ENCODE assay signal across 1 cellular context in the genomic region with DNA sequence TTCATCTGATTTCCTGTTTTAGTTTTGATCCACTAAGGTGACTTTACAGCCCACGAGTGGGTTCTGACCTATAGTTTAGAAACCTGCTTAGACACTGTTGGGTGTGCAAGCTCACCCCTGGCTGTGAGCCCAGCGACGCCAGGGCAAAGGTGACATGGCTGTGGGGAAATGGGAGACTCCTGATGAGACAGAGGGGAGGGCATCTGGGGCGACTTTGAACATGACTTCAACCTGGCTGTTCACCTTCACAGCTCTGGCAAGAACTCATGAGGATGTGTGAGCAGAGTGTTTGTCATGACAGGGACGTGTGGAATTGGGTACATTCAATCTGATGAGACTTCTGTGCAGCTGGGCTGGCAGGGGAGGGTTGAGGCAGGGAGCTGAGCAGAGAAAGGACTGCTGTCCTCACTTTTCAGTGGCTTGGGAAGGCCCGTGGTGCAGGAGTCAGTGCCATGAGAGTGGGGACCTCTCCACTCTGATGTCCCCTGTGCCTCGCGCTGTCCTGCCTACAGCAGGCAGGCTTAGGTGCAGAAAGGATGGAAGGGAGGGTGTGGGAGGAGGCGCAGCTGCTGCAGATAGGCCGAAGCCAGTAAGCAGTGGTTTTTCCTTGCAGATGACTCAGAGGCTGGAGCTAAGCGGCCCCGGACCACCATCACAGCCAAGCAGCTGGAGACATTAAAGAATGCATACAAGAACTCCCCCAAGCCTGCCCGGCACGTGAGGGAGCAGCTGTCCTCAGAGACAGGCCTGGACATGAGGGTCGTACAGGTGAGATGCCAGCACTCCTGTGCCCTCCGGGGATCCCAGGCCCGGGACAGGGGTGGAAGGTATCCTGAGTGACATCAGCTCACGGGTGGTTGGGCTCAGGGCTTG.
A peak's percentile ranks its signal among the peaks of the same experiment; 100 is the strongest.
TF ChIP-seq lines count a peak whose summit lies in the region.

No MANE protein-coding gene starts in this region.

TF ChIP-seq in K562, 482 proteins besides CTCF, POLR2A, EP300 and RAD21 (continued from another document and continues in another):
- TF ChIP-seq, protein P1, sequence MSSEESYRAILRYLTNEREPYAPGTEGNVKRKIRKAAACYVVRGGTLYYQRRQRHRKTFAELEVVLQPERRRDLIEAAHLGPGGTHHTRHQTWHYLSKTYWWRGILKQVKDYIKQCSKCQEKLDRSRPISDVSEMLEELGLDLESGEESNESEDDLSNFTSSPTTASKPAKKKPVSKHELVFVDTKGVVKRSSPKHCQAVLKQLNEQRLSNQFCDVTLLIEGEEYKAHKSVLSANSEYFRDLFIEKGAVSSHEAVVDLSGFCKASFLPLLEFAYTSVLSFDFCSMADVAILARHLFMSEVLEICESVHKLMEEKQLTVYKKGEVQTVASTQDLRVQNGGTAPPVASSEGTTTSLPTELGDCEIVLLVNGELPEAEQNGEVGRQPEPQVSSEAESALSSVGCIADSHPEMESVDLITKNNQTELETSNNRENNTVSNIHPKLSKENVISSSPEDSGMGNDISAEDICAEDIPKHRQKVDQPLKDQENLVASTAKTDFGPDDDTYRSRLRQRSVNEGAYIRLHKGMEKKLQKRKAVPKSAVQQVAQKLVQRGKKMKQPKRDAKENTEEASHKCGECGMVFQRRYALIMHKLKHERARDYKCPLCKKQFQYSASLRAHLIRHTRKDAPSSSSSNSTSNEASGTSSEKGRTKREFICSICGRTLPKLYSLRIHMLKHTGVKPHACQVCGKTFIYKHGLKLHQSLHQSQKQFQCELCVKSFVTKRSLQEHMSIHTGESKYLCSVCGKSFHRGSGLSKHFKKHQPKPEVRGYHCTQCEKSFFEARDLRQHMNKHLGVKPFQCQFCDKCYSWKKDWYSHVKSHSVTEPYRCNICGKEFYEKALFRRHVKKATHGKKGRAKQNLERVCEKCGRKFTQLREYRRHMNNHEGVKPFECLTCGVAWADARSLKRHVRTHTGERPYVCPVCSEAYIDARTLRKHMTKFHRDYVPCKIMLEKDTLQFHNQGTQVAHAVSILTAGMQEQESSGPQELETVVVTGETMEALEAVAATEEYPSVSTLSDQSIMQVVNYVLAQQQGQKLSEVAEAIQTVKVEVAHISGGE (CRISPR knock-in tag; IDR thresholded peaks at IDR 0.05), result no peak
- TF ChIP-seq ZEB2 (IDR thresholded peaks at IDR 0.05) (0 out of 2 replicates have a peak, but pooled peaks have one; percentile 20), ZKSCAN1 (IDR thresholded peaks at IDR 0.05; ENCODE audit: low read depth, low read length) (peak; percentile 20; the same call in 1 of the 2 replicates), TOE1 (IDR thresholded peaks at IDR 0.05; ENCODE audit: borderline replicate concordance) (no peak), TOE1 (CRISPR knock-in tag; IDR thresholded peaks at IDR 0.05; ENCODE audit: borderline replicate concordance, low read depth) (0 out of 2 replicates have a peak, but pooled peaks have one; percentile 80), CBX3 (IDR thresholded peaks at IDR 0.05; ENCODE audit: borderline replicate concordance in 1 of 2, low read length in 2 of 2) (0 out of 3 replicates have a peak, but pooled peaks of 1 of the 2 experiments have one; percentile 15), ZNF165 (CRISPR knock-in tag; IDR thresholded peaks at IDR 0.05; ENCODE audit: borderline replicate concordance) (no peak), ZKSCAN8 (CRISPR knock-in tag; IDR thresholded peaks at IDR 0.05) (no peak), ZFP30 (CRISPR knock-in tag; IDR thresholded peaks at IDR 0.05; ENCODE audit: borderline replicate concordance) (no peak), STAG1 (CRISPR knock-in tag; IDR thresholded peaks at IDR 0.05; ENCODE audit: borderline replicate concordance) (0 out of 2 replicates have a peak, but pooled peaks have one; percentile 25), SMAD1 (IDR thresholded peaks at IDR 0.05; ENCODE audit: low read depth, low read length, partially characterized antibody) (no peak), RBM25 (IDR thresholded peaks at IDR 0.05; ENCODE audit: low read depth, low read length, severe bottlenecking) (no peak), TEAD4 (IDR thresholded peaks at IDR 0.05; ENCODE audit: low read length) (peak; percentile 65), TEAD4 (CRISPR knock-in tag; IDR thresholded peaks at IDR 0.05; ENCODE audit: borderline replicate concordance) (no peak), SMARCE1 (IDR thresholded peaks at IDR 0.05) (peak; percentile 73; the same call in 1 of the 2 replicates), LCOR (CRISPR knock-in tag; IDR thresholded peaks at IDR 0.05) (peak; percentile 63), BHLHE40 (IDR thresholded peaks at IDR 0.05; ENCODE audit: low read length) (peak; percentile 96), STAT5A (IDR thresholded peaks at IDR 0.05; ENCODE audit: borderline replicate concordance, low read length) (peak; percentile 35; the same call in 1 of the 2 replicates), CTBP1 (IDR thresholded peaks at IDR 0.05; ENCODE audit: borderline replicate concordance) (peak; percentile 66; the same call in 1 of the 2 replicates), KLF16 (IDR thresholded peaks at IDR 0.05) (peak; percentile 68), TAL1 (IDR thresholded peaks at IDR 0.05) (peak; percentile 29; the same call in 1 of the 2 replicates), ZBTB7A (IDR thresholded peaks at IDR 0.05; ENCODE audit: borderline replicate concordance, control insufficient read depth, low read depth, low read length) (peak; percentile 60; the same call in 1 of the 2 replicates), JUND (IDR thresholded peaks at IDR 0.05; ENCODE audit: borderline replicate concordance, low read depth, low read length) (peak; percentile 90), JUND (tag; IDR thresholded peaks at IDR 0.05; ENCODE audit: borderline replicate concordance, low read depth, low read length) (peak; percentile 72; the same call in 1 of the 3 replicates), NFIC (IDR thresholded peaks at IDR 0.05) (peak; percentile 27; the same call in 1 of the 2 replicates), TCF3 (CRISPR knock-in tag; IDR thresholded peaks at IDR 0.05) (peak; percentile 88), SMARCC2 (IDR thresholded peaks at IDR 0.05; ENCODE audit: low read depth) (0 out of 2 replicates have a peak, but pooled peaks have one; percentile 38), SOX6 (IDR thresholded peaks at IDR 0.05) (peak; percentile 43; the same call in 1 of the 2 replicates), YY1 (IDR thresholded peaks at IDR 0.05; ENCODE audit: borderline replicate concordance in 1 of 3, control insufficient read depth in 1 of 3, extremely low read depth in 1 of 3, insufficient read depth in 3 of 3, insufficient read length in 1 of 3, insufficient replicate concordance in 2 of 3, low read depth in 1 of 3, low read length in 2 of 3) (peak in 2 of 3 experiments; percentile 33 to 37), CBFA2T3 (IDR thresholded peaks at IDR 0.05) (peak; percentile 89), POLR2AphosphoS5 (IDR thresholded peaks at IDR 0.05; ENCODE audit: control insufficient read depth, insufficient read depth, low read depth, low read length) (peak; percentile 68; the same call in 1 of the 2 replicates), TCF7L2 (IDR thresholded peaks at IDR 0.05; ENCODE audit: low read depth, low read length) (no peak)
- TF ChIP-seq, protein P2, sequence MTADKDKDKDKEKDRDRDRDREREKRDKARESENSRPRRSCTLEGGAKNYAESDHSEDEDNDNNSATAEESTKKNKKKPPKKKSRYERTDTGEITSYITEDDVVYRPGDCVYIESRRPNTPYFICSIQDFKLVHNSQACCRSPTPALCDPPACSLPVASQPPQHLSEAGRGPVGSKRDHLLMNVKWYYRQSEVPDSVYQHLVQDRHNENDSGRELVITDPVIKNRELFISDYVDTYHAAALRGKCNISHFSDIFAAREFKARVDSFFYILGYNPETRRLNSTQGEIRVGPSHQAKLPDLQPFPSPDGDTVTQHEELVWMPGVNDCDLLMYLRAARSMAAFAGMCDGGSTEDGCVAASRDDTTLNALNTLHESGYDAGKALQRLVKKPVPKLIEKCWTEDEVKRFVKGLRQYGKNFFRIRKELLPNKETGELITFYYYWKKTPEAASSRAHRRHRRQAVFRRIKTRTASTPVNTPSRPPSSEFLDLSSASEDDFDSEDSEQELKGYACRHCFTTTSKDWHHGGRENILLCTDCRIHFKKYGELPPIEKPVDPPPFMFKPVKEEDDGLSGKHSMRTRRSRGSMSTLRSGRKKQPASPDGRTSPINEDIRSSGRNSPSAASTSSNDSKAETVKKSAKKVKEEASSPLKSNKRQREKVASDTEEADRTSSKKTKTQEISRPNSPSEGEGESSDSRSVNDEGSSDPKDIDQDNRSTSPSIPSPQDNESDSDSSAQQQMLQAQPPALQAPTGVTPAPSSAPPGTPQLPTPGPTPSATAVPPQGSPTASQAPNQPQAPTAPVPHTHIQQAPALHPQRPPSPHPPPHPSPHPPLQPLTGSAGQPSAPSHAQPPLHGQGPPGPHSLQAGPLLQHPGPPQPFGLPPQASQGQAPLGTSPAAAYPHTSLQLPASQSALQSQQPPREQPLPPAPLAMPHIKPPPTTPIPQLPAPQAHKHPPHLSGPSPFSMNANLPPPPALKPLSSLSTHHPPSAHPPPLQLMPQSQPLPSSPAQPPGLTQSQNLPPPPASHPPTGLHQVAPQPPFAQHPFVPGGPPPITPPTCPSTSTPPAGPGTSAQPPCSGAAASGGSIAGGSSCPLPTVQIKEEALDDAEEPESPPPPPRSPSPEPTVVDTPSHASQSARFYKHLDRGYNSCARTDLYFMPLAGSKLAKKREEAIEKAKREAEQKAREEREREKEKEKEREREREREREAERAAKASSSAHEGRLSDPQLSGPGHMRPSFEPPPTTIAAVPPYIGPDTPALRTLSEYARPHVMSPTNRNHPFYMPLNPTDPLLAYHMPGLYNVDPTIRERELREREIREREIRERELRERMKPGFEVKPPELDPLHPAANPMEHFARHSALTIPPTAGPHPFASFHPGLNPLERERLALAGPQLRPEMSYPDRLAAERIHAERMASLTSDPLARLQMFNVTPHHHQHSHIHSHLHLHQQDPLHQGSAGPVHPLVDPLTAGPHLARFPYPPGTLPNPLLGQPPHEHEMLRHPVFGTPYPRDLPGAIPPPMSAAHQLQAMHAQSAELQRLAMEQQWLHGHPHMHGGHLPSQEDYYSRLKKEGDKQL (CRISPR knock-in tag; IDR thresholded peaks at IDR 0.05; ENCODE audit: borderline replicate concordance), result no peak
- TF ChIP-seq, protein P3, sequence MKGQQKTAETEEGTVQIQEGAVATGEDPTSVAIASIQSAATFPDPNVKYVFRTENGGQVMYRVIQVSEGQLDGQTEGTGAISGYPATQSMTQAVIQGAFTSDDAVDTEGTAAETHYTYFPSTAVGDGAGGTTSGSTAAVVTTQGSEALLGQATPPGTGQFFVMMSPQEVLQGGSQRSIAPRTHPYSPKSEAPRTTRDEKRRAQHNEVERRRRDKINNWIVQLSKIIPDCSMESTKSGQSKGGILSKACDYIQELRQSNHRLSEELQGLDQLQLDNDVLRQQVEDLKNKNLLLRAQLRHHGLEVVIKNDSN (CRISPR knock-in tag; IDR thresholded peaks at IDR 0.05), result peak; percentile 74
- TF ChIP-seq, protein P4, sequence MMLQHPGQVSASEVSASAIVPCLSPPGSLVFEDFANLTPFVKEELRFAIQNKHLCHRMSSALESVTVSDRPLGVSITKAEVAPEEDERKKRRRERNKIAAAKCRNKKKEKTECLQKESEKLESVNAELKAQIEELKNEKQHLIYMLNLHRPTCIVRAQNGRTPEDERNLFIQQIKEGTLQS (IDR thresholded peaks at IDR 0.05), result peak; percentile 78
- TF ChIP-seq, protein P4 (CRISPR knock-in tag; conservative IDR thresholded peaks at IDR 0.05), result no peak
- TF ChIP-seq, protein P5, sequence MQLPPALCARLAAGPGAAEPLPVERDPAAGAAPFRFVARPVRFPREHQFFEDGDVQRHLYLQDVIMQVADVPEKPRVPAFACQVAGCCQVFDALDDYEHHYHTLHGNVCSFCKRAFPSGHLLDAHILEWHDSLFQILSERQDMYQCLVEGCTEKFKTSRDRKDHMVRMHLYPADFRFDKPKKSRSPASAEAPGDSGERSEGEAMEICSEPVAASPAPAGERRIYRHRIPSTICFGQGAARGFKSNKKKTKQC (CRISPR knock-in tag; IDR thresholded peaks at IDR 0.05), result 0 out of 2 replicates have a peak, but pooled peaks have one; percentile 46
- TF ChIP-seq, protein P6, sequence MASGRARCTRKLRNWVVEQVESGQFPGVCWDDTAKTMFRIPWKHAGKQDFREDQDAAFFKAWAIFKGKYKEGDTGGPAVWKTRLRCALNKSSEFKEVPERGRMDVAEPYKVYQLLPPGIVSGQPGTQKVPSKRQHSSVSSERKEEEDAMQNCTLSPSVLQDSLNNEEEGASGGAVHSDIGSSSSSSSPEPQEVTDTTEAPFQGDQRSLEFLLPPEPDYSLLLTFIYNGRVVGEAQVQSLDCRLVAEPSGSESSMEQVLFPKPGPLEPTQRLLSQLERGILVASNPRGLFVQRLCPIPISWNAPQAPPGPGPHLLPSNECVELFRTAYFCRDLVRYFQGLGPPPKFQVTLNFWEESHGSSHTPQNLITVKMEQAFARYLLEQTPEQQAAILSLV (tag; IDR thresholded peaks at IDR 0.05), result no peak
- TF ChIP-seq, protein P7, sequence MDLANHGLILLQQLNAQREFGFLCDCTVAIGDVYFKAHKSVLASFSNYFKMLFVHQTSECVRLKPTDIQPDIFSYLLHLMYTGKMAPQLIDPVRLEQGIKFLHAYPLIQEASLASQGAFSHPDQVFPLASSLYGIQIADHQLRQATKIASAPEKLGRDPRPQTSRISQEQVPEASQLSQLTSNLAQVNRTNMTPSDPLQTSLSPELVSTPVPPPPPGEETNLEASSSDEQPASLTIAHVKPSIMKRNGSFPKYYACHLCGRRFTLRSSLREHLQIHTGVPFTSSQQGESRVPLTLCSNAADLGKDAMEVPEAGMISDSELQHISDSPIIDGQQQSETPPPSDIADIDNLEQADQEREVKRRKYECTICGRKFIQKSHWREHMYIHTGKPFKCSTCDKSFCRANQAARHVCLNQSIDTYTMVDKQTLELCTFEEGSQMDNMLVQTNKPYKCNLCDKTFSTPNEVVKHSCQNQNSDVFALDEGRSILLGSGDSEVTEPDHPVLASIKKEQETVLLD (IDR thresholded peaks at IDR 0.05), result no peak
- TF ChIP-seq, protein P8, sequence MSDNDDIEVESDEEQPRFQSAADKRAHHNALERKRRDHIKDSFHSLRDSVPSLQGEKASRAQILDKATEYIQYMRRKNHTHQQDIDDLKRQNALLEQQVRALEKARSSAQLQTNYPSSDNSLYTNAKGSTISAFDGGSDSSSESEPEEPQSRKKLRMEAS (CRISPR knock-in tag; IDR thresholded peaks at IDR 0.05), result peak; percentile 72
- TF ChIP-seq, protein P9, sequence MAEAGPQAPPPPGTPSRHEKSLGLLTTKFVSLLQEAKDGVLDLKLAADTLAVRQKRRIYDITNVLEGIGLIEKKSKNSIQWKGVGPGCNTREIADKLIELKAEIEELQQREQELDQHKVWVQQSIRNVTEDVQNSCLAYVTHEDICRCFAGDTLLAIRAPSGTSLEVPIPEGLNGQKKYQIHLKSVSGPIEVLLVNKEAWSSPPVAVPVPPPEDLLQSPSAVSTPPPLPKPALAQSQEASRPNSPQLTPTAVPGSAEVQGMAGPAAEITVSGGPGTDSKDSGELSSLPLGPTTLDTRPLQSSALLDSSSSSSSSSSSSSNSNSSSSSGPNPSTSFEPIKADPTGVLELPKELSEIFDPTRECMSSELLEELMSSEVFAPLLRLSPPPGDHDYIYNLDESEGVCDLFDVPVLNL (CRISPR knock-in tag; IDR thresholded peaks at IDR 0.05; ENCODE audit: low read depth), result 0 out of 2 replicates have a peak, but pooled peaks have one; percentile 31
